9 cellular contexts compared by ENCODE assay signal in the genomic region with DNA sequence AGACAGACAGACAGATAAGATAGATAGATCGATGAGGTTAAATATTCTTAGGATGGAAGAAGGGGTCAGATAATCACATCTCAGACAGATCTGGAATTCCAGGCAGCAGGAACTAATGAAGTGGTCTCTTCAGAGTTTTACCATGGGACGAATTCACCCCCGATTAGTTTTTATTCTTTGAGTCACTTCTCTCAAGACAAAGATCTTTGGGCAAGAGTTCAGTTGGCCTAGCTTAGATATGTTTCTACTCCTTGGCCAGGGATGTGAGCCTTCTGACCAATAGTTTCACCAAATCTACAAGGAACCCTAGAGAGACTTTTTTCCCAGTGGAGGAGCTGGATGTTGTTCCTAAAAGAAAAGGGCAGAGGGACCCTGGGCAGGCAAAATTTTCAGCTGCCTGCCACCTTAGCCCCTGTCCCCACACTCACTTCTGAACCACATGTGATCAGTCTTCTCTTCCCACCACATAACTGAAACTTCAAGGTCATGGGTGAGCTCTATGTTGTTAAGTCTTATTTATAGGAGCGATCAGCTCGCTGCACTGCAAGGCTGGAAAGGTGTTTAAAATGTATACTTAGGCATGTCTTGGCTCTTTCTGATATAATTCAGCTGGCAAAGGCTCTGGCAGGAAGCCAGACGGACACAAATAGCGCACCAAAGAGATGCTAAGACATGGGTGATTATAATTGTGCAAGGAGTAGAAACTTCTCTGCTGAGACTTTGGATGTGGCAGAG.
A peak's percentile ranks its signal among the peaks of the same experiment; 100 is the strongest.
DNase-seq lines count a peak whose midpoint lies in the region; ATAC-seq and TF ChIP-seq lines count a peak whose summit lies in the region.
"Had no signal": no experiment of that assay in that cellular context is flagged by ENCODE, and none has a peak within 500 bp of the region (broad histone marks: within the 10 kb centered on the region; RNA-seq: fewer than 3 reads in every experiment).

No MANE protein-coding gene starts in this region.

- no peaks in the 10 kb centered on the region for H3K9me3 ChIP-seq in thoracic aorta

- no peaks in the 10 kb centered on the region for H3K36me3 Mint-ChIP-seq in T-helper 2 cell treated with Interferon-gamma antibody and Interleukin-4, amounts not matched to agents 5 μg/mL and 100 μg/mL, for 36 hours (ENCODE audit: low read depth)
- H3K36me3 Mint-ChIP-seq in chondrocyte (ENCODE audit: low read depth) = no peaks in the 10 kb centered on the region

- no peaks in the 10 kb centered on the region for H3K36me3 ChIP-seq in thoracic aorta

- no peaks in the 10 kb centered on the region for H3K27me3 Mint-ChIP-seq in T-helper 2 cell treated with Interferon-gamma antibody and Interleukin-4, amounts not matched to agents 5 μg/mL and 100 μg/mL, for 36 hours (ENCODE audit: low read depth)
- no peaks in the 10 kb centered on the region for H3K27me3 Mint-ChIP-seq in chondrocyte (ENCODE audit: low read depth)

- peaks cover 18 to 23% of the 10 kb centered on the region in 2 donors for H3K4me1 ChIP-seq in thoracic aorta (ENCODE audit: control insufficient read depth in 1 of 2, low read depth in 2 of 2)

- H3K9me3 Mint-ChIP-seq in T-helper 2 cell treated with Interferon-gamma antibody and Interleukin-4, amounts not matched to agents 5 μg/mL and 100 μg/mL, for 36 hours = no peaks in the 10 kb centered on the region
- no peaks in the 10 kb centered on the region for H3K9me3 Mint-ChIP-seq in chondrocyte (ENCODE audit: low read depth)

- TF ChIP-seq CTCF in thoracic aorta (IDR thresholded peaks at IDR 0.05) = no peak
- no peak for TF ChIP-seq CTCF in chondrocyte (IDR thresholded peaks at IDR 0.05)

- DNase-seq in T-helper 2 cell treated with Interferon-gamma antibody and Interleukin-4, amounts not matched to agents 5 μg/mL and 100 μg/mL, for 36 hours (ENCODE audit: low spot score) = no peak
- no peak for DNase-seq in T-helper 2 cell
- peak; percentile 22 for DNase-seq in fibroblast of gingiva (ENCODE audit: low read depth)
- no peak for DNase-seq in thoracic aorta (ENCODE audit: low spot score)
- DNase-seq in stimulated activated CD4-positive, alpha-beta T cell treated with anti-CD3 and anti-CD28 coated beads, Interleukin-2, amount 100 ng/mL, for 24 hours = no peak
- DNase-seq in chondrocyte (ENCODE audit: low spot score) = no peak
- DNase-seq in SKM-1 (lab: John Stamatoyannopoulos, UW; ENCODE audit: unreplicated experiment) = no peak
- DNase-seq: activated CD4-positive, CD25-positive, alpha-beta regulatory T cell treated with anti-CD3 and anti-CD28 coated beads, Interleukin-2, amount 50 U/mL, for 72 hours had no signal

- no peaks in the 10 kb centered on the region for H3K27me3 ChIP-seq in thoracic aorta (replicated peaks; ENCODE audit: insufficient read depth)

- H3K4me3 Mint-ChIP-seq in T-helper 2 cell treated with Interferon-gamma antibody and Interleukin-4, amounts not matched to agents 5 μg/mL and 100 μg/mL, for 36 hours = no peak overlapping the region
- no peak overlapping the region for H3K4me3 Mint-ChIP-seq in chondrocyte (ENCODE audit: unreplicated experiment)

- peak overlapping the region; percentile 7 to 36 for H3K27ac ChIP-seq in thoracic aorta

- ATAC-seq in HG03469 (IDR thresholded peaks at IDR 0.05; ENCODE audit: unreplicated experiment) = peak; percentile 28
- ATAC-seq in thoracic aorta (ENCODE audit: insufficient number of reproducible peaks, low FRiP score, low read depth) = no peak

- no peak overlapping the region for H3K4me3 ChIP-seq in thoracic aorta

- H3K4me1 Mint-ChIP-seq in T-helper 2 cell treated with Interferon-gamma antibody and Interleukin-4, amounts not matched to agents 5 μg/mL and 100 μg/mL, for 36 hours (ENCODE audit: low read depth) = peaks cover 24% of the 10 kb centered on the region
- peaks cover 5% of the 10 kb centered on the region for H3K4me1 Mint-ChIP-seq in chondrocyte (ENCODE audit: low read depth)

- peak overlapping the region; percentile 19 for H3K27ac Mint-ChIP-seq in T-helper 2 cell treated with Interferon-gamma antibody and Interleukin-4, amounts not matched to agents 5 μg/mL and 100 μg/mL, for 36 hours
- H3K27ac Mint-ChIP-seq in chondrocyte (ENCODE audit: unreplicated experiment) = no peak overlapping the region
